Comparison of ENCODE assay signal across 17 cellular contexts in genomic region chr19:55241143-55241934, GRCh38. TPM values are rescaled to one million over a fixed set of nuclear protein-coding genes. Genes with fewer than 3 reads are reported as not detected.
DNase-seq lines count a peak whose midpoint lies in the region; ATAC-seq, FAIRE-seq and TF ChIP-seq lines count a peak whose summit lies in the region.
"Had no signal": no experiment of that assay in that cellular context is flagged by ENCODE, and none has a peak within 500 bp of the region (broad histone marks: within the 10 kb centered on the region; RNA-seq: fewer than 3 reads in every experiment).

No MANE protein-coding gene starts in this region.

- peaks cover 11% of the 10 kb centered on the region for H3K79me1 ChIP-seq in neuronal stem cell (ENCODE audit: low read depth, low read length)

- FAIRE-seq in kidney (lab: Jason Lieb, UNC): no peak
- FAIRE-seq: GM18507 had no signal

- H3K18ac ChIP-seq in neuronal stem cell (ENCODE audit: low read length): no peak overlapping the region

- H3K79me2 ChIP-seq in PC-3 (ENCODE audit: low read length): peaks cover 8% of the 10 kb centered on the region; the same call in 1 of the 2 replicates

- CTCF ChIA-PET in PC-3 (lab: Charles Lee): no interaction called here

- H3K9ac ChIP-seq in PC-3 (ENCODE audit: low read length): no peak overlapping the region
- no peak overlapping the region for H3K9ac ChIP-seq in kidney (ENCODE audit: low read length in 2 of 2)
- H3K9ac ChIP-seq in neuronal stem cell (ENCODE audit: low read depth, low read length, poor library complexity): no peak overlapping the region
- H3K9ac ChIP-seq: BLaER1 treated with 17β-estradiol and CSF1 and Interleukin-3, amounts not matched to agents 10 nM and 100 nM; GM23248 had no signal

- no peak overlapping the region for H4K91ac ChIP-seq in neuronal stem cell (ENCODE audit: low read depth, low read length, poor library complexity)

- no peak overlapping the region for H2AFZ ChIP-seq in PC-3 (ENCODE audit: low read length)
- H2AFZ ChIP-seq in neuronal stem cell (ENCODE audit: low read length): no peak overlapping the region
- H2AFZ ChIP-seq: GM23248 had no signal

- H3K4me1 ChIP-seq in PC-3 (ENCODE audit: insufficient read depth, low read length): no peaks in the 10 kb centered on the region
- no peaks in the 10 kb centered on the region for H3K4me1 ChIP-seq in adrenal gland (replicated peaks in 1 of 2)
- no peaks in the 10 kb centered on the region for H3K4me1 ChIP-seq in kidney (ENCODE audit: control insufficient read depth in 1 of 2, insufficient read depth in 1 of 2, low read depth in 1 of 2, low read length in 2 of 2)
- no peaks in the 10 kb centered on the region for H3K4me1 ChIP-seq in neuronal stem cell (ENCODE audit: control insufficient read depth in 2 of 2, insufficient read depth in 1 of 2, low read depth in 1 of 2, low read length in 2 of 2)
- H3K4me1 ChIP-seq: BLaER1 treated with 17β-estradiol and CSF1 and Interleukin-3, amounts not matched to agents 10 nM and 100 nM had no signal

- no peaks in the 10 kb centered on the region for H3K9me3 ChIP-seq in PC-3 (ENCODE audit: low read length)
- no peaks in the 10 kb centered on the region for H3K9me3 ChIP-seq in adrenal gland (replicated peaks in 1 of 3)
- no peaks in the 10 kb centered on the region for H3K9me3 ChIP-seq in kidney (ENCODE audit: control insufficient read depth in 1 of 2, low read length in 2 of 2)
- H3K9me3 ChIP-seq in neuronal stem cell (replicated peaks in 1 of 2; ENCODE audit: control insufficient read depth in 2 of 2, insufficient read depth in 1 of 2, low read depth in 1 of 2, low read length in 2 of 2): peaks cover 0 to 5% of the 10 kb centered on the region in 2 donors
- H3K9me3 ChIP-seq: BLaER1 treated with 17β-estradiol and CSF1 and Interleukin-3, amounts not matched to agents 10 nM and 100 nM had no signal

- peak overlapping the region; percentile 65 for H3K23ac ChIP-seq in neuronal stem cell (ENCODE audit: low read depth, low read length, poor library complexity)

- no peak overlapping the region for H2AK5ac ChIP-seq in neuronal stem cell (ENCODE audit: low read depth, low read length)

- H3K14ac ChIP-seq in neuronal stem cell (ENCODE audit: low read length): peak overlapping the region; percentile 31

- intact Hi-C loops in PC-3 (cut with micrococcal nuclease) (no loop called here), adrenal gland (cut with DNase I) (no loop called here), kidney (cut with DNase I) (no loop called here)

- no peak overlapping the region for H3K4me3 ChIP-seq in PC-3 (ENCODE audit: low read length)
- H3K4me3 ChIP-seq in adrenal gland: no peak overlapping the region
- H3K4me3 ChIP-seq in kidney (ENCODE audit: low read length in 2 of 2): no peak overlapping the region
- H3K4me3 ChIP-seq in neuronal stem cell (ENCODE audit: low read length in 2 of 2): no peak overlapping the region
- H3K4me3 ChIP-seq: BLaER1 treated with 17β-estradiol and CSF1 and Interleukin-3, amounts not matched to agents 10 nM and 100 nM; GM23248 had no signal

- no peak for DNase-seq in PC-3
- DNase-seq in adrenal gland: peak; percentile 89 to 98 (median 95)
- DNase-seq in kidney: peak; percentile 76
- DNase-seq in neuronal stem cell (ENCODE audit: low spot score): no peak
- no peak for DNase-seq in CD1c-positive myeloid dendritic cell (ENCODE audit: extremely low spot score)
- DNase-seq in NCI-H187 treated with DMSO at 0.1 percent for 48 hours (lab: John Stamatoyannopoulos, UW): no peak
- DNase-seq: ACHN; Calu3; CD4-positive, alpha-beta T cell; DMS 273 treated with DMSO at 0.1 percent for 48 hours; GM23248; H7 had no signal

- WGBS in adrenal gland, 4 donors: 53 to 67% (median 59%) methylated on average over 3 to 37 of the region's 37 CpGs
- no CpG with 5 or more reads among the region's 37 CpGs for WGBS in neuronal stem cell (ENCODE audit: extremely low coverage in 2 of 2, insufficient read length in 2 of 2, insufficient replicate concordance in 1 of 2), 2 donors

- no peak overlapping the region for H2BK12ac ChIP-seq in neuronal stem cell (ENCODE audit: low read length)

- H3K4me2 ChIP-seq in PC-3 (ENCODE audit: low read length) (no peak overlapping the region), neuronal stem cell (ENCODE audit: insufficient read depth, low read length, poor library complexity, severe bottlenecking) (no peak overlapping the region)
- H3K4me2 ChIP-seq: BLaER1 treated with 17β-estradiol and CSF1 and Interleukin-3, amounts not matched to agents 10 nM and 100 nM had no signal

- TF ChIP-seq CTCF in PC-3 (conservative IDR thresholded peaks at IDR 0.05; ENCODE audit: low read depth, low read length): no peak
- no peak for TF ChIP-seq CTCF in adrenal gland (IDR thresholded peaks at IDR 0.05)
- TF ChIP-seq CTCF in kidney (IDR thresholded peaks at IDR 0.05; ENCODE audit: borderline replicate concordance, extremely low read depth, insufficient read depth): no peak

- POLR2A ChIA-PET in PC-3 (lab: Charles Lee; ENCODE audit: unreplicated experiment): no interaction called here

- no peak overlapping the region for H3K4ac ChIP-seq in neuronal stem cell (ENCODE audit: low read length)

- no peak for ATAC-seq in PC-3
- ATAC-seq in HG02678 (IDR thresholded peaks at IDR 0.05; ENCODE audit: unreplicated experiment): no peak
- ATAC-seq in GM18498 (IDR thresholded peaks at IDR 0.05; ENCODE audit: unreplicated experiment): no peak

- H4K8ac ChIP-seq in neuronal stem cell (ENCODE audit: low read depth, low read length): no peak overlapping the region

- TSS peak; percentile 2 for BruUV-seq in PC-3 (replicated peaks; lab: Mats Ljungman, UMichigan)

- no peak overlapping the region for H2BK15ac ChIP-seq in neuronal stem cell (ENCODE audit: low read length)

- TF ChIP-seq POLR2A in adrenal gland (IDR thresholded peaks at IDR 0.05): peak in 1 of 2 donors; percentile 67

- H2BK120ac ChIP-seq in neuronal stem cell (ENCODE audit: low read depth, low read length): no peak overlapping the region

- H3K27me3 ChIP-seq in PC-3 (ENCODE audit: low read length) (no peaks in the 10 kb centered on the region), adrenal gland (no peaks in the 10 kb centered on the region), neuronal stem cell (ENCODE audit: control insufficient read depth in 3 of 3, insufficient read depth in 3 of 3, low read depth in 1 of 3, low read length in 3 of 3) (no peaks in the 10 kb centered on the region)
- H3K27me3 ChIP-seq: BLaER1 treated with 17β-estradiol and CSF1 and Interleukin-3, amounts not matched to agents 10 nM and 100 nM had no signal

- no peak overlapping the region for H2BK5ac ChIP-seq in neuronal stem cell (ENCODE audit: low read length)

- H3K36me3 ChIP-seq in PC-3 (ENCODE audit: low read depth, low read length): peaks cover 84% of the 10 kb centered on the region
- H3K36me3 ChIP-seq in adrenal gland (replicated peaks in 1 of 2): peaks cover 0 to 96% of the 10 kb centered on the region in 2 donors
- H3K36me3 ChIP-seq in kidney (ENCODE audit: control insufficient read depth in 1 of 2, insufficient read depth in 2 of 2, low read length in 2 of 2): peaks cover 49 to 71% of the 10 kb centered on the region in 2 donors
- peaks cover 69 to 94% of the 10 kb centered on the region in 2 donors for H3K36me3 ChIP-seq in neuronal stem cell (replicated peaks in 1 of 2; ENCODE audit: control insufficient read depth in 2 of 2, insufficient read depth in 2 of 2, low read length in 2 of 2)

- H3K27ac ChIP-seq in PC-3 (ENCODE audit: low read length) (no peak overlapping the region), adrenal gland (peak overlapping the region in 4 of 5 donors; percentile 1 to 81 (median 39)), kidney (ENCODE audit: low read depth in 2 of 2, low read length in 2 of 2) (no peak overlapping the region), neuronal stem cell (replicated peaks; ENCODE audit: low read length) (no peak overlapping the region)
- H3K27ac ChIP-seq: BLaER1 treated with 17β-estradiol and CSF1 and Interleukin-3, amounts not matched to agents 10 nM and 100 nM; GM23248; HL-60 had no signal

- peaks cover 8% of the 10 kb centered on the region for H4K20me1 ChIP-seq in PC-3 (ENCODE audit: low read length)

- H3F3A ChIP-seq in PC-3 (ENCODE audit: low read length, unreplicated experiment): no peaks in the 10 kb centered on the region

- H3K9me2 ChIP-seq in PC-3 (replicated peaks; ENCODE audit: low read length): no peaks in the 10 kb centered on the region

RNA-seq across cellular contexts. Expression of gene TMEM86B, which starts 12.8 kb away (rescaled TPM):
- total RNA-seq in PC-3 (2014; rRNA removed) (11.1 and 11.8 TPM in 2 replicates), adrenal gland (1 to 10 TPM; 1.5 to 5.2 (median 4.3) TPM), kidney (3.3 TPM)
- polyA plus RNA-seq in adrenal gland (10 to 100 TPM in 2 of 3 donors, under 1 TPM in 1; 0.20 to 47.8 (median 23.1) TPM), kidney (ENCODE audit: insufficient read depth, low read depth, low replicate concordance) (4.6 TPM)
- polyA plus RNA-seq in neuronal stem cell (2013, experiment 1 of 2): 3.0 TPM
- polyA plus RNA-seq in neuronal stem cell (2013, experiment 2 of 2): 3.0 TPM

RNA-seq across cellular contexts. Expression of gene PPP6R1, which starts 17.5 kb away (rescaled TPM):
- total RNA-seq in PC-3 (2014; rRNA removed) (159 and 221 TPM in 2 replicates), adrenal gland (100 to 1,000 TPM in 2 of 8 donors, 10 to 100 TPM in 6; 55.1 to 116 (median 87.9) TPM), kidney (61.6 TPM)
- polyA plus RNA-seq in adrenal gland (100 to 1,000 TPM in 1 of 3 donors, 10 to 100 TPM in 2; 33.4 to 102 (median 56.1) TPM), kidney (ENCODE audit: insufficient read depth, low read depth, low replicate concordance) (30.6 TPM)
- 33.0 TPM for polyA plus RNA-seq in neuronal stem cell (2013, experiment 1 of 2)
- 32.6 TPM for polyA plus RNA-seq in neuronal stem cell (2013, experiment 2 of 2)

RNA-seq across cellular contexts. Expression of gene PTPRH, which starts 32.0 kb away (rescaled TPM):
- total RNA-seq in PC-3 (2014; rRNA removed): 8.1 and 10.9 TPM in 2 replicates
- total RNA-seq in adrenal gland: 10 to 100 TPM; 42.8 to 93.8 (median 52.9) TPM
- 10 to 100 TPM; 30.1 to 54.9 (median 34.9) TPM for polyA plus RNA-seq in adrenal gland
- total RNA-seq in kidney: 2.8 TPM
- not detected for polyA plus RNA-seq in kidney (ENCODE audit: insufficient read depth, low read depth, low replicate concordance)
- 0.29 TPM for polyA plus RNA-seq in neuronal stem cell (2013, experiment 1 of 2)
- 0.17 TPM for polyA plus RNA-seq in neuronal stem cell (2013, experiment 2 of 2)
- total RNA-seq: CD4-positive, alpha-beta T cell had no signal

RNA-seq across cellular contexts. Expression of gene HSPBP1, which starts 38.6 kb away (rescaled TPM):
- total RNA-seq in PC-3 (2014; rRNA removed) (122 and 148 TPM in 2 replicates), adrenal gland (10 to 100 TPM; 22.0 to 46.0 (median 33.2) TPM), kidney (37.6 TPM)
- polyA plus RNA-seq in adrenal gland (10 to 100 TPM; 18.8 to 49.8 (median 49.2) TPM), kidney (ENCODE audit: insufficient read depth, low read depth, low replicate concordance) (55.9 TPM)
- 32.8 TPM for polyA plus RNA-seq in neuronal stem cell (2013, experiment 1 of 2)
- 30.1 TPM for polyA plus RNA-seq in neuronal stem cell (2013, experiment 2 of 2)

RNA-seq across cellular contexts. Expression of gene BRSK1, which starts 42.5 kb away (rescaled TPM):
- total RNA-seq in PC-3 (2014; rRNA removed) (5.1 and 8.7 TPM in 2 replicates), adrenal gland (10 to 100 TPM in 6 of 8 donors, 1 to 10 TPM in 2; 2.0 to 24.9 (median 13.0) TPM), kidney (6.5 TPM)
- polyA plus RNA-seq in adrenal gland (10 to 100 TPM in 2 of 3 donors, 1 to 10 TPM in 1; 7.2 to 64.3 (median 27.6) TPM), kidney (ENCODE audit: insufficient read depth, low read depth, low replicate concordance) (1.4 TPM)
- polyA plus RNA-seq in neuronal stem cell (2013, experiment 1 of 2): 30.5 TPM
- 31.6 TPM for polyA plus RNA-seq in neuronal stem cell (2013, experiment 2 of 2)

Comparison
In these comparisons a context has a peak if more than half of its experiments do, and no peak if none do; other contexts are left out.
1. DNase-seq: peak in adrenal gland (7 of 7) and kidney (single experiment); none in PC-3 (single experiment), neuronal stem cell (single experiment), CD1c-positive myeloid dendritic cell (single experiment) and NCI-H187 treated with DMSO at 0.1 percent for 48 hours (single experiment).
2. H3K27ac ChIP-seq: peak in adrenal gland (4 of 5); none in PC-3 (single experiment), kidney (0 of 2) and neuronal stem cell (single experiment).